Comparison of ENCODE assay signal across 12 cellular contexts in genomic region chr4:169398294-169398693, GRCh38.
DNase-seq lines count a peak whose midpoint lies in the region; ATAC-seq and TF ChIP-seq lines count a peak whose summit lies in the region.
"Had no signal": no experiment of that assay in that cellular context is flagged by ENCODE, and none has a peak within 500 bp of the region (broad histone marks: within the 10 kb centered on the region; RNA-seq: fewer than 3 reads in every experiment).

No MANE protein-coding gene starts in this region.

- H3K27me3 ChIP-seq in breast epithelium: no peaks in the 10 kb centered on the region
- H3K27me3 ChIP-seq in foreskin keratinocyte: no peaks in the 10 kb centered on the region

- ATAC-seq in foreskin keratinocyte (peak; percentile 83), HG02798 (IDR thresholded peaks at IDR 0.05; ENCODE audit: poor library complexity, unreplicated experiment) (no peak)
- ATAC-seq: activated naive CD8-positive, alpha-beta T cell treated with anti-CD3 and anti-CD28 coated beads, Interleukin-2, amount 50 U/mL, for 24 hours had no signal

- peak; percentile 48 for DNase-seq in MCF 10A (ENCODE audit: unreplicated experiment)
- no peak for DNase-seq in breast epithelium (ENCODE audit: low spot score in 2 of 2)
- peak; percentile 42 for DNase-seq in amniotic stem cell (lab: John Stamatoyannopoulos, UW)
- DNase-seq in foreskin keratinocyte: peak; percentile 61 to 84
- no peak for DNase-seq in ecto neural progenitor cell (ENCODE audit: low spot score)
- no peak for DNase-seq in NCI-H146 (lab: John Stamatoyannopoulos, UW)
- DNase-seq in NCI-H2107 treated with DMSO at 0.1 percent for 48 hours (lab: John Stamatoyannopoulos, UW; ENCODE audit: unreplicated experiment): no peak
- DNase-seq: activated naive CD8-positive, alpha-beta T cell treated with anti-CD3 and anti-CD28 coated beads, Interleukin-2, amount 50 U/mL, for 24 hours; NK-92 treated with Interleukin-12 subunit alpha and Interleukin-12 subunit beta, amount 100 ng/mL, for 24 hours; stimulated activated naive CD4-positive, alpha-beta T cell; T-helper 2 cell had no signal

- no peak for TF ChIP-seq CTCF in MCF 10A (IDR thresholded peaks at IDR 0.05; ENCODE audit: unreplicated experiment)
- no peak for TF ChIP-seq CTCF in breast epithelium (IDR thresholded peaks at IDR 0.05)
- TF ChIP-seq CTCF in foreskin keratinocyte (conservative IDR thresholded peaks at IDR 0.05): peak; percentile 41

- no TSS peak for BruUV-seq in MCF 10A (replicated peaks; lab: Mats Ljungman, UMichigan)

- H3K36me3 ChIP-seq in breast epithelium: no peaks in the 10 kb centered on the region

- intact Hi-C loops in MCF 10A (cut with micrococcal nuclease) (no loop called here), breast epithelium (cut with DNase I; ENCODE audit: low total_unique reads) (no loop called here)

- peaks cover 17% of the 10 kb centered on the region for H3K36me3 Mint-ChIP-seq in MCF 10A (ENCODE audit: insufficient read depth, unreplicated experiment)

- no peak overlapping the region for H3K4me3 Mint-ChIP-seq in MCF 10A (ENCODE audit: unreplicated experiment)
- H3K4me3 Mint-ChIP-seq: activated naive CD8-positive, alpha-beta T cell treated with anti-CD3 and anti-CD28 coated beads, Interleukin-2, amount 50 U/mL, for 24 hours had no signal

- H3K9me3 Mint-ChIP-seq in MCF 10A (ENCODE audit: unreplicated experiment): no peaks in the 10 kb centered on the region
- H3K9me3 Mint-ChIP-seq: activated naive CD8-positive, alpha-beta T cell treated with anti-CD3 and anti-CD28 coated beads, Interleukin-2, amount 50 U/mL, for 24 hours had no signal

- TF ChIP-seq POLR2A in breast epithelium (IDR thresholded peaks at IDR 0.05): no peak

- CTCF ChIA-PET in MCF 10A (lab: Yijun Ruan, JAX): interaction anchor here (0.5 kb wide), 1 partner anchor 199 kb away, joined by 5 read pairs; no protein-coding TSS in a partner anchor

- POLR2A ChIA-PET in MCF 10A (lab: Yijun Ruan, JAX): no interaction called here

- no peaks in the 10 kb centered on the region for H3K4me1 Mint-ChIP-seq in MCF 10A (ENCODE audit: insufficient read depth, unreplicated experiment)
- H3K4me1 Mint-ChIP-seq: activated naive CD8-positive, alpha-beta T cell treated with anti-CD3 and anti-CD28 coated beads, Interleukin-2, amount 50 U/mL, for 24 hours had no signal

- no peaks in the 10 kb centered on the region for H3K4me1 ChIP-seq in breast epithelium
- H3K4me1 ChIP-seq in foreskin keratinocyte: peaks cover 25% of the 10 kb centered on the region

- no peak overlapping the region for H3K27ac Mint-ChIP-seq in MCF 10A (ENCODE audit: low read depth, unreplicated experiment)
- H3K27ac Mint-ChIP-seq: activated naive CD8-positive, alpha-beta T cell treated with anti-CD3 and anti-CD28 coated beads, Interleukin-2, amount 50 U/mL, for 24 hours had no signal

- H3K27ac ChIP-seq in breast epithelium (no peak overlapping the region), foreskin keratinocyte (peak overlapping the region; percentile 96)

- H3K4me3 ChIP-seq in breast epithelium: no peak overlapping the region

- no peaks in the 10 kb centered on the region for H3K9me3 ChIP-seq in breast epithelium

- H3K27me3 Mint-ChIP-seq in MCF 10A (ENCODE audit: insufficient read depth, unreplicated experiment): no peaks in the 10 kb centered on the region
- H3K27me3 Mint-ChIP-seq: activated naive CD8-positive, alpha-beta T cell treated with anti-CD3 and anti-CD28 coated beads, Interleukin-2, amount 50 U/mL, for 24 hours had no signal

Comparison
In these comparisons a context has a peak if more than half of its experiments do, and no peak if none do; other contexts are left out.
1. DNase-seq: peak in MCF 10A (single experiment), amniotic stem cell (single experiment) and foreskin keratinocyte (2 of 2); none in breast epithelium (0 of 2), ecto neural progenitor cell (single experiment), NCI-H146 (single experiment) and NCI-H2107 treated with DMSO at 0.1 percent for 48 hours (single experiment).